1 cellular context compared by ENCODE assay signal in the genomic region with DNA sequence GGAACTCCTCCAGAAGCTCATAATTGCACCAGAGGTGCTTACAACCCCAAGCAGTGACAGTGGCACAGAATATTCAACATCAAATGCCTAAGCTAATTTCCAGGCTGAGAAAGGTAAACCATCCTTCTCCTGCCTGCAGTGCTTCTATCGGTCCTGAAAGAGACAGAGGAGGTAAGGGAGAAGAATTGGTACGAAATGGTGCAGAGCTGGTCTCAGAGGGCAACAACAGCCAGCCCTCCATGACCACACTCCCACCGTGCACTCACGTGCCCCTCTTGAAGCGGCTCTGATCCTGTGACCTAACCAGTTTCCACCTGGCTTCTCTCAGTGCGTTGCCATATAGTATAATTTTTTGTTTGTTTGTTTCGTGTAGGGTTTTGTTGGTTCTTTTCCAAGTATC.
TF ChIP-seq lines count a peak whose summit lies in the region.

No MANE protein-coding gene starts in this region.

TF ChIP-seq in H1, 55 proteins besides CTCF, POLR2A, EP300 and RAD21:
- no peak for TF ChIP-seq MAFK (IDR thresholded peaks at IDR 0.05; ENCODE audit: low read depth, low read length)
- TF ChIP-seq, protein P1, sequence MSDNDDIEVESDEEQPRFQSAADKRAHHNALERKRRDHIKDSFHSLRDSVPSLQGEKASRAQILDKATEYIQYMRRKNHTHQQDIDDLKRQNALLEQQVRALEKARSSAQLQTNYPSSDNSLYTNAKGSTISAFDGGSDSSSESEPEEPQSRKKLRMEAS (IDR thresholded peaks at IDR 0.05) = 0 out of 2 replicates have a peak, but pooled peaks have one; percentile 15
